ENCODE assay signal across 1 cellular context in the genomic region with DNA sequence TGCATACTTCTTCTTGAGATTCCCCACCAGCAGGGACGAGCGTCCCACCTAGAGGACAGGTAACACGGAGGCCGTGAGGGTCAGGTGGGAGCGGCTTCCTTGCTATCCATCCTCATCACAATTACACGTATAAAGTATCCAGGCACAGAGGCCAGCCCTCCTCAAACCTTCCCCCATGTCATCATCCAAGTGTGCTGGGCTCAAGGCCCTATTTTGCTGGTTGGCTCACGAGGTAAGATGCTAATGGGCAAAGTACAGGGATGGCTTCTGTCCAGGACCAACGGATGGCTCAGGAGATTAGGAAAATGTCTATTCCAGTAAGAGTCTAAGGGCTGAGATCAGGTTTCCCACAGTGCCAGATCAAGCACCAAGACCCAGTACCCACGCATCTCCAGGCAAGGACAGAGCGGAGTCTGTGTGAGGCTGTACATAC.
TF ChIP-seq lines count a peak whose summit lies in the region.

No MANE protein-coding gene starts in this region.

TF ChIP-seq in IMR-90, 13 proteins besides CTCF, POLR2A, EP300 and RAD21:
- TF ChIP-seq ELK1 (IDR thresholded peaks at IDR 0.05; ENCODE audit: borderline replicate concordance, low read depth, low read length) (no peak), MXI1 (IDR thresholded peaks at IDR 0.05; ENCODE audit: borderline replicate concordance, low read depth, low read length) (no peak), SMC3 (IDR thresholded peaks at IDR 0.05; ENCODE audit: low read depth, low read length) (no peak), NFE2L2 (IDR thresholded peaks at IDR 0.05; ENCODE audit: low read depth, low read length) (no peak), CEBPB (IDR thresholded peaks at IDR 0.05; ENCODE audit: low read depth, low read length) (no peak), BHLHE40 (IDR thresholded peaks at IDR 0.05; ENCODE audit: low read depth, low read length) (no peak)
